In the genomic region with DNA sequence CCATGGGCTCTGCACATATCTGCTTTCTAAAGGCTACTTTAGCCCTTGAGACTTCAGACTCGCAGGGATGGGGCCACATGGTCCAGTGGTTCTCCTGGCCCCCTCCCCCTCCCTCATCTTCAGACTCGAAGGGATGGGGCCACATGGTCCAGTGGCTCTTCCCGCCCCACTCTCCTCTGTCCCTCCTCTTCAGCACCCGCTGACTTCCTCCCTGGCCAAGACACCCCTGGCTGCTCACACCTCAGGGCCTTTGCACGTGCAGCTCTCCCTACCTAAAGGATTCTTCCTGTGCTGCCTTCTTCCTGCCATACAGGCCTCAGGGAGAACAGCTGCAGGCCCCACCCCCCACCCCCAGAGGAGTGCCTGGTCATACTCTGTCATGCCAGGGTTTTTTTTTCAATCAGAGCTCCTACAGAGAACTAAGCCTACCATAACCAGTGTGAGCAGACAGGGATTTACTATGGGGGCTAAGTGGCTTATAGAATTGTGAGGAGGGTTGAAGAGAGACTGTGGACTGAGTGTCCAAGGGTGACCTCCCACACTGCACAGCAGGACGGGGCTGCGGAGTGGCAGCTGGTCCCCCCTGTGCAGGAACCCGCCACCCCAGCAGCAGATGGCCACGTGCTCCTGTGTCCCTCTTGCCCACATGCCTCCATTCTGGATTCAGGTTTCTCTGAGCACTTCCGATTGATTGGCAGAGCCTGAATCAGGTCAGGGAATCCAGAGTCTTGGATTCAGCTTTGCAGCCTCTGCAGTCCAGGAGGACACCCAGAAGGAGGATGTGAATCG, we compare ENCODE assay signal across 1 cellular context.
TF ChIP-seq lines count a peak whose summit lies in the region.

No MANE protein-coding gene starts in this region.

TF ChIP-seq in K562, 482 proteins besides CTCF, POLR2A, EP300 and RAD21:
- TF ChIP-seq HMBOX1 (IDR thresholded peaks at IDR 0.05), result no peak
- peak in 1 of 2 experiments; percentile 71; a peak in 1 of 4 replicates for TF ChIP-seq KDM1A (IDR thresholded peaks at IDR 0.05)
- no peak for TF ChIP-seq ZNF12 (CRISPR knock-in tag; IDR thresholded peaks at IDR 0.05)
- no peak for TF ChIP-seq SMARCB1 (IDR thresholded peaks at IDR 0.05; ENCODE audit: insufficient read length, low read depth)
- no peak for TF ChIP-seq DPF2 (IDR thresholded peaks at IDR 0.05)
- TF ChIP-seq C11orf30 (IDR thresholded peaks at IDR 0.05; ENCODE audit: low read depth), result no peak
- no peak for TF ChIP-seq ZNF224 (CRISPR knock-in tag; IDR thresholded peaks at IDR 0.05)
- TF ChIP-seq ZNF408 (CRISPR knock-in tag; IDR thresholded peaks at IDR 0.05; ENCODE audit: low read depth), result no peak
- TF ChIP-seq NCOA2 (IDR thresholded peaks at IDR 0.05; ENCODE audit: partially characterized antibody in 2 of 2), result no peak
- 0 out of 4 replicates have a peak, but pooled peaks of 1 of the 2 experiments have one; percentile 21 for TF ChIP-seq MLLT1 (IDR thresholded peaks at IDR 0.05)
- TF ChIP-seq, protein P1, sequence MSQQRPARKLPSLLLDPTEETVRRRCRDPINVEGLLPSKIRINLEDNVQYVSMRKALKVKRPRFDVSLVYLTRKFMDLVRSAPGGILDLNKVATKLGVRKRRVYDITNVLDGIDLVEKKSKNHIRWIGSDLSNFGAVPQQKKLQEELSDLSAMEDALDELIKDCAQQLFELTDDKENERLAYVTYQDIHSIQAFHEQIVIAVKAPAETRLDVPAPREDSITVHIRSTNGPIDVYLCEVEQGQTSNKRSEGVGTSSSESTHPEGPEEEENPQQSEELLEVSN (IDR thresholded peaks at IDR 0.05; ENCODE audit: borderline replicate concordance in 1 of 2, extremely low read depth in 1 of 2, insufficient read depth in 1 of 2, insufficient read length in 1 of 2, low read depth in 1 of 2, low read length in 1 of 2, poor library complexity in 1 of 2, severe bottlenecking in 1 of 2), result peak in 1 of 2 experiments; percentile 45
- TF ChIP-seq, protein P2, sequence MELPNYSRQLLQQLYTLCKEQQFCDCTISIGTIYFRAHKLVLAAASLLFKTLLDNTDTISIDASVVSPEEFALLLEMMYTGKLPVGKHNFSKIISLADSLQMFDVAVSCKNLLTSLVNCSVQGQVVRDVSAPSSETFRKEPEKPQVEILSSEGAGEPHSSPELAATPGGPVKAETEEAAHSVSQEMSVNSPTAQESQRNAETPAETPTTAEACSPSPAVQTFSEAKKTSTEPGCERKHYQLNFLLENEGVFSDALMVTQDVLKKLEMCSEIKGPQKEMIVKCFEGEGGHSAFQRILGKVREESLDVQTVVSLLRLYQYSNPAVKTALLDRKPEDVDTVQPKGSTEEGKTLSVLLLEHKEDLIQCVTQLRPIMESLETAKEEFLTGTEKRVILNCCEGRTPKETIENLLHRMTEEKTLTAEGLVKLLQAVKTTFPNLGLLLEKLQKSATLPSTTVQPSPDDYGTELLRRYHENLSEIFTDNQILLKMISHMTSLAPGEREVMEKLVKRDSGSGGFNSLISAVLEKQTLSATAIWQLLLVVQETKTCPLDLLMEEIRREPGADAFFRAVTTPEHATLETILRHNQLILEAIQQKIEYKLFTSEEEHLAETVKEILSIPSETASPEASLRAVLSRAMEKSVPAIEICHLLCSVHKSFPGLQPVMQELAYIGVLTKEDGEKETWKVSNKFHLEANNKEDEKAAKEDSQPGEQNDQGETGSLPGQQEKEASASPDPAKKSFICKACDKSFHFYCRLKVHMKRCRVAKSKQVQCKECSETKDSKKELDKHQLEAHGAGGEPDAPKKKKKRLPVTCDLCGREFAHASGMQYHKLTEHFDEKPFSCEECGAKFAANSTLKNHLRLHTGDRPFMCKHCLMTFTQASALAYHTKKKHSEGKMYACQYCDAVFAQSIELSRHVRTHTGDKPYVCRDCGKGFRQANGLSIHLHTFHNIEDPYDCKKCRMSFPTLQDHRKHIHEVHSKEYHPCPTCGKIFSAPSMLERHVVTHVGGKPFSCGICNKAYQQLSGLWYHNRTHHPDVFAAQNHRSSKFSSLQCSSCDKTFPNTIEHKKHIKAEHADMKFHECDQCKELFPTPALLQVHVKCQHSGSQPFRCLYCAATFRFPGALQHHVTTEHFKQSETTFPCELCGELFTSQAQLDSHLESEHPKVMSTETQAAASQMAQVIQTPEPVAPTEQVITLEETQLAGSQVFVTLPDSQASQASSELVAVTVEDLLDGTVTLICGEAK (IDR thresholded peaks at IDR 0.05), result no peak
- TF ChIP-seq, protein P2 (CRISPR knock-in tag; IDR thresholded peaks at IDR 0.05), result no peak
- no peak for TF ChIP-seq KLF16 (IDR thresholded peaks at IDR 0.05)
- no peak for TF ChIP-seq SNIP1 (IDR thresholded peaks at IDR 0.05; ENCODE audit: low read depth)
TF ChIP-seq in K562: peak in this region for 3.
